1 cellular context compared by ENCODE assay signal in the genomic region with DNA sequence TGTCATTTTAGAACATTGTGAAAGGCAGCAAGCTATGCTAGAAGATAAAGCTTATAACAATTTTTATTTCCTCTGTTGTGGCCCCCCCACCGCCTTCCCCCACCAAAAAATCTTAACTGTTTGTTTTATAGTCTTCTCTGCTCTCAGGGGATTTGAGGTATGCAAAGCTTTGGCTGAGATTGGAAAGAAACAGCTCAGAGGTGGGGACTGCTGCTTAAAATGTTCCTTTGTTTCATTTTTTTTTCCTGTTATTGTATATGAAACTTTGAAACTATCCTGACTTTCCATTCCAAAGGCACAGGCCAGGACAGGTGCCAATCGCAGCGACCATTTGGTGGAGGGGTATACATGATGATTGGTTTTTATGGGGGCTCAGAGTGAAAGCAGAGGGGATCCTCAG.
TF ChIP-seq lines count a peak whose summit lies in the region.

No MANE protein-coding gene starts in this region.

TF ChIP-seq in endothelial cell of umbilical vein, 7 proteins besides CTCF, POLR2A, EP300 and RAD21:
- TF ChIP-seq MYC (IDR thresholded peaks at IDR 0.05; ENCODE audit: low read depth, low read length) (no peak), GATA2 (IDR thresholded peaks at IDR 0.05; ENCODE audit: insufficient read depth, insufficient read length, low read depth, low read length) (no peak), FOS (IDR thresholded peaks at IDR 0.05; ENCODE audit: borderline replicate concordance, insufficient read depth, low read length) (no peak), MAX (IDR thresholded peaks at IDR 0.05; ENCODE audit: insufficient read depth, insufficient read length) (no peak), EZH2 (IDR thresholded peaks at IDR 0.05; ENCODE audit: borderline replicate concordance, low read depth, low read length, severe bottlenecking) (no peak), POLR2AphosphoS5 (IDR thresholded peaks at IDR 0.05; ENCODE audit: insufficient read depth, low read depth, low read length) (no peak), JUN (IDR thresholded peaks at IDR 0.05; ENCODE audit: borderline replicate concordance, insufficient read depth, insufficient read length, low read depth) (no peak)
